Comparison of ENCODE assay signal across 22 cellular contexts in the genomic region with DNA sequence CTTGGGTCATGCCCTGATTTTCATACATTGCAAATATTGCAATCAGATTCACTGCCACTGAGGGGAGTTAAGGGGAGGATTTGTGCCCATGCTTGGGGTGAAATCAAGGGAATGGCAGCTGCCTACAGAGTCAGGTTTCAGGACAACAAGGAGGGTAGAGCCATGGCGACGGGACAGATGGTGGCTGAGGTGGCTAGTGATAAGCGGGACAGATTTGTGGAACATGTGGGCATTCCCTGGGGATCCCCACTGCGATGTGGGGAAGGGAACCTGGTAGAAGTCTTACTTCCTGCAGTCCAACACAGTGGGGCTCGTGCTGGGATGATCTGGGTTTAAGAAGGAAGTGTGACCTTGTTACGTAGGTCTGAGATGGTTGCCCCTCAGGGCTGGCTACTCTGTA.
DNase-seq lines count a peak whose midpoint lies in the region; ATAC-seq lines count a peak whose summit lies in the region.
"Had no signal": no experiment of that assay in that cellular context is flagged by ENCODE, and none has a peak within 500 bp of the region (broad histone marks: within the 10 kb centered on the region; RNA-seq: fewer than 3 reads in every experiment).

No MANE protein-coding gene starts in this region.

- H3K4me1 Mint-ChIP-seq in stimulated activated naive CD8-positive, alpha-beta T cell treated with anti-CD3 and anti-CD28 coated beads, Interleukin-15, Interleukin-2, amounts not matched to agents 100 ng/mL and 50 ng/mL, for 24 hours (ENCODE audit: low read depth), result no peaks in the 10 kb centered on the region
- H3K4me1 Mint-ChIP-seq in stimulated activated naive CD8-positive, alpha-beta T cell treated with anti-CD3 and anti-CD28 coated beads, Interleukin-15, amount 100 ng/mL, for 72 hours, result no peaks in the 10 kb centered on the region
- peaks cover 43% of the 10 kb centered on the region for H3K4me1 Mint-ChIP-seq in dendritic cell treated with granulocyte-macrophage colony-stimulating factor and Interleukin-4, amounts not matched to agents 40 ng/mL and 50 ng/mL, for 4 days (ENCODE audit: low read depth)
- H3K4me1 Mint-ChIP-seq: CD4-positive, alpha-beta memory T cell; stimulated activated effector memory CD8-positive, alpha-beta T cell treated with anti-CD3 and anti-CD28 coated beads, Interleukin-12 subunit alpha, Interleukin-12 subunit beta, amount 100 ng/mL, for 72 hours had no signal

- no peak for DNase-seq in stimulated activated naive CD8-positive, alpha-beta T cell treated with anti-CD3 and anti-CD28 coated beads, Interleukin-15, amount 100 ng/mL, for 72 hours
- DNase-seq in NCI-H524 (lab: John Stamatoyannopoulos, UW) (peak; percentile 98 to 100), EL (no peak), NCI-H748 (lab: John Stamatoyannopoulos, UW; ENCODE audit: unreplicated experiment) (no peak), A172 (ENCODE audit: low spot score) (no peak), activated T-cell treated with anti-CD3 and anti-CD28 coated beads for 4 hours (no peak)
- DNase-seq: activated CD4-positive, alpha-beta T cell treated with anti-CD3 and anti-CD28 coated beads for 48 hours; amygdala; CD4-positive, alpha-beta memory T cell; hypothalamus; KG1; lower lobe of right lung; MM.1S; NCI-H2029 treated with DMSO at 0.1 percent for 48 hours; Right ventricle myocardium superior had no signal

- peaks cover 10% of the 10 kb centered on the region for H3K9me3 Mint-ChIP-seq in stimulated activated naive CD8-positive, alpha-beta T cell treated with anti-CD3 and anti-CD28 coated beads, Interleukin-15, Interleukin-2, amounts not matched to agents 100 ng/mL and 50 ng/mL, for 24 hours
- H3K9me3 Mint-ChIP-seq in stimulated activated naive CD8-positive, alpha-beta T cell treated with anti-CD3 and anti-CD28 coated beads, Interleukin-15, amount 100 ng/mL, for 72 hours, result peaks cover 10 to 24% of the 10 kb centered on the region in 2 donors
- H3K9me3 Mint-ChIP-seq in dendritic cell treated with granulocyte-macrophage colony-stimulating factor and Interleukin-4, amounts not matched to agents 40 ng/mL and 50 ng/mL, for 4 days, result peaks cover 9% of the 10 kb centered on the region

- no peak for ATAC-seq in stimulated activated naive CD8-positive, alpha-beta T cell treated with anti-CD3 and anti-CD28 coated beads, Interleukin-15, amount 100 ng/mL, for 72 hours
- ATAC-seq: activated naive CD4-positive, alpha-beta T cell treated with anti-CD3 and anti-CD28 coated beads, Interleukin-2, amount 50 U/mL, for 72 hours; HCT116; lower lobe of right lung; Panc1; stimulated activated effector memory CD8-positive, alpha-beta T cell treated with anti-CD3 and anti-CD28 coated beads, Interleukin-12 subunit alpha, Interleukin-12 subunit beta, amount 100 ng/mL, for 72 hours had no signal

- H3K27ac Mint-ChIP-seq in stimulated activated naive CD8-positive, alpha-beta T cell treated with anti-CD3 and anti-CD28 coated beads, Interleukin-15, Interleukin-2, amounts not matched to agents 100 ng/mL and 50 ng/mL, for 24 hours, result peak overlapping the region; percentile 26
- no peak overlapping the region for H3K27ac Mint-ChIP-seq in stimulated activated naive CD8-positive, alpha-beta T cell treated with anti-CD3 and anti-CD28 coated beads, Interleukin-15, amount 100 ng/mL, for 72 hours
- H3K27ac Mint-ChIP-seq in dendritic cell treated with granulocyte-macrophage colony-stimulating factor and Interleukin-4, amounts not matched to agents 40 ng/mL and 50 ng/mL, for 4 days, result peak overlapping the region; percentile 26
- H3K27ac Mint-ChIP-seq: nephron; stimulated activated effector memory CD8-positive, alpha-beta T cell treated with anti-CD3 and anti-CD28 coated beads, Interleukin-12 subunit alpha, Interleukin-12 subunit beta, amount 100 ng/mL, for 72 hours had no signal

- H3K36me3 Mint-ChIP-seq in stimulated activated naive CD8-positive, alpha-beta T cell treated with anti-CD3 and anti-CD28 coated beads, Interleukin-15, Interleukin-2, amounts not matched to agents 100 ng/mL and 50 ng/mL, for 24 hours (ENCODE audit: low read depth), result no peaks in the 10 kb centered on the region
- H3K36me3 Mint-ChIP-seq in dendritic cell treated with granulocyte-macrophage colony-stimulating factor and Interleukin-4, amounts not matched to agents 40 ng/mL and 50 ng/mL, for 4 days (ENCODE audit: low read depth), result no peaks in the 10 kb centered on the region
- H3K36me3 Mint-ChIP-seq: stimulated activated effector memory CD8-positive, alpha-beta T cell treated with anti-CD3 and anti-CD28 coated beads, Interleukin-12 subunit alpha, Interleukin-12 subunit beta, amount 100 ng/mL, for 72 hours had no signal

- H3K27me3 Mint-ChIP-seq in stimulated activated naive CD8-positive, alpha-beta T cell treated with anti-CD3 and anti-CD28 coated beads, Interleukin-15, Interleukin-2, amounts not matched to agents 100 ng/mL and 50 ng/mL, for 24 hours, result no peaks in the 10 kb centered on the region
- no peaks in the 10 kb centered on the region for H3K27me3 Mint-ChIP-seq in stimulated activated naive CD8-positive, alpha-beta T cell treated with anti-CD3 and anti-CD28 coated beads, Interleukin-15, amount 100 ng/mL, for 72 hours
- H3K27me3 Mint-ChIP-seq in dendritic cell treated with granulocyte-macrophage colony-stimulating factor and Interleukin-4, amounts not matched to agents 40 ng/mL and 50 ng/mL, for 4 days, result no peaks in the 10 kb centered on the region
- H3K27me3 Mint-ChIP-seq: CD4-positive, alpha-beta memory T cell had no signal

- H3K4me3 Mint-ChIP-seq in stimulated activated naive CD8-positive, alpha-beta T cell treated with anti-CD3 and anti-CD28 coated beads, Interleukin-15, Interleukin-2, amounts not matched to agents 100 ng/mL and 50 ng/mL, for 24 hours, result no peak overlapping the region
- H3K4me3 Mint-ChIP-seq in stimulated activated naive CD8-positive, alpha-beta T cell treated with anti-CD3 and anti-CD28 coated beads, Interleukin-15, amount 100 ng/mL, for 72 hours, result no peak overlapping the region
- no peak overlapping the region for H3K4me3 Mint-ChIP-seq in dendritic cell treated with granulocyte-macrophage colony-stimulating factor and Interleukin-4, amounts not matched to agents 40 ng/mL and 50 ng/mL, for 4 days
- H3K4me3 Mint-ChIP-seq: CD4-positive, alpha-beta memory T cell; nephron; stimulated activated effector memory CD8-positive, alpha-beta T cell treated with anti-CD3 and anti-CD28 coated beads, Interleukin-12 subunit alpha, Interleukin-12 subunit beta, amount 100 ng/mL, for 72 hours had no signal

- intact Hi-C loops in dendritic cell treated with granulocyte-macrophage colony-stimulating factor and Interleukin-4, amounts not matched to agents 40 ng/mL and 50 ng/mL, for 4 days (cut with micrococcal nuclease), result no loop called here

Comparison
In these comparisons a context has a peak if more than half of its experiments do, and no peak if none do; other contexts are left out.
1. H3K27ac Mint-ChIP-seq: peak in stimulated activated naive CD8-positive, alpha-beta T cell treated with anti-CD3 and anti-CD28 coated beads, Interleukin-15, Interleukin-2, amounts not matched to agents 100 ng/mL and 50 ng/mL, for 24 hours (single experiment) and dendritic cell treated with granulocyte-macrophage colony-stimulating factor and Interleukin-4, amounts not matched to agents 40 ng/mL and 50 ng/mL, for 4 days (single experiment); none in stimulated activated naive CD8-positive, alpha-beta T cell treated with anti-CD3 and anti-CD28 coated beads, Interleukin-15, amount 100 ng/mL, for 72 hours (0 of 2).
2. DNase-seq: peak in NCI-H524 (2 of 2); none in stimulated activated naive CD8-positive, alpha-beta T cell treated with anti-CD3 and anti-CD28 coated beads, Interleukin-15, amount 100 ng/mL, for 72 hours (0 of 2), EL (single experiment), NCI-H748 (single experiment), A172 (single experiment) and activated T-cell treated with anti-CD3 and anti-CD28 coated beads for 4 hours (single experiment).